Comparison of ENCODE assay signal across 2 cellular contexts in genomic region chr1:16658224-16658623, GRCh38. TPM values are rescaled to one million over a fixed set of nuclear protein-coding genes. Genes with fewer than 3 reads are reported as not detected.
"Had no signal": no experiment of that assay in that cellular context is flagged by ENCODE, and none has a peak within 500 bp of the region (broad histone marks: within the 10 kb centered on the region; RNA-seq: fewer than 3 reads in every experiment).

No MANE protein-coding gene starts in this region.

RNA-seq across cellular contexts. Expression of gene RNU1-3, which starts 8.5 kb away (rescaled TPM):
- polyA plus RNA-seq: adrenal gland, cardiac muscle cell had no signal
